ENCODE assay signal across 30 cellular contexts in genomic region chr1:110174961-110175360, GRCh38. TPM values are rescaled to one million over a fixed set of nuclear protein-coding genes. Genes with fewer than 3 reads are reported as not detected.
"Had no signal": no experiment of that assay in that cellular context is flagged by ENCODE, and none has a peak within 500 bp of the region (broad histone marks: within the 10 kb centered on the region; RNA-seq: fewer than 3 reads in every experiment).

No MANE protein-coding gene starts in this region.

- H3K27ac ChIP-seq: adrenal gland, coronary artery, neutrophil, pancreas, prostate gland, testis, transverse colon, VCaP had no signal

- H3K27ac Mint-ChIP-seq: activated naive CD8-positive, alpha-beta T cell; brain; natural killer cell treated with Interleukin-12 subunit alpha and Interleukin-12 subunit beta and Interleukin-15 and Interleukin-18, amount 100 ng/mL, for 72 hours had no signal

- H3K27me3 Mint-ChIP-seq: brain had no signal

- H3K36me3 Mint-ChIP-seq: activated naive CD8-positive, alpha-beta T cell; natural killer cell treated with Interleukin-12 subunit alpha and Interleukin-12 subunit beta and Interleukin-15 and Interleukin-18, amount 100 ng/mL, for 72 hours had no signal

- H3K27me3 ChIP-seq: dorsolateral prefrontal cortex, pancreas, testis, transverse colon had no signal

- H3K9me3 ChIP-seq: adrenal gland, neutrophil, pancreas, prostate gland, testis, transverse colon had no signal

- H3K4me1 ChIP-seq: adrenal gland, pancreas, prostate gland, testis, transverse colon had no signal

- DNase-seq: activated CD4-positive, alpha-beta T cell treated with anti-CD3 and anti-CD28 coated beads for 48 hours; activated CD4-positive, alpha-beta T cell treated with anti-CD3 and anti-CD28 coated beads, Interleukin-2, amount 50 U/mL, for 48 hours; activated CD8-positive, alpha-beta memory T cell treated with anti-CD3 and anti-CD28 coated beads for 24 hours; activated effector memory CD4-positive, alpha-beta T cell treated with Interleukin-2 at 50 U/mL for 16 hours; activated naive CD4-positive, alpha-beta T cell treated with Interleukin-2 at 50 U/mL for 16 hours; adrenal gland; aorta; dorsolateral prefrontal cortex; effector memory CD4-positive, alpha-beta T cell; erythroblast; head of caudate nucleus; hippocampal formation; left cardiac atrium; mammary epithelial cell; pancreas; stimulated activated CD4-positive, alpha-beta T cell treated with anti-CD3 and anti-CD28 coated beads, Interleukin-2, amount 100 ng/mL, for 48 hours; stimulated activated naive CD4-positive, alpha-beta T cell treated with Interleukin-2 at 50 U/mL for 16 hours; testis; transverse colon had no signal

- FAIRE-seq: keratinocyte, pancreas had no signal

- H3K4me3 ChIP-seq: adrenal gland, coronary artery, dorsolateral prefrontal cortex, pancreas, prostate gland, testis, transverse colon had no signal

- H3K36me3 ChIP-seq: adrenal gland, neutrophil, pancreas, prostate gland, transverse colon had no signal

- H3K9me3 Mint-ChIP-seq: natural killer cell treated with Interleukin-12 subunit alpha and Interleukin-12 subunit beta and Interleukin-15 and Interleukin-18, amount 100 ng/mL, for 72 hours had no signal

- ATAC-seq: activated CD4-positive, CD25-positive, alpha-beta regulatory T cell treated with anti-CD3 and anti-CD28 coated beads, Interleukin-2, amount 50 U/mL, for 24 hours; left cardiac atrium; natural killer cell treated with Interleukin-12 subunit alpha and Interleukin-12 subunit beta and Interleukin-15 and Interleukin-18, amount 100 ng/mL, for 72 hours; pancreas had no signal

- H3K4me3 Mint-ChIP-seq: activated naive CD8-positive, alpha-beta T cell; brain; natural killer cell treated with Interleukin-12 subunit alpha and Interleukin-12 subunit beta and Interleukin-15 and Interleukin-18, amount 100 ng/mL, for 72 hours had no signal

RNA-seq across cellular contexts. Expression of gene SLC6A17, which starts 24.7 kb away (rescaled TPM):
- total RNA-seq: liver; natural killer cell treated with Interleukin-12 subunit alpha and Interleukin-12 subunit beta and Interleukin-15 and Interleukin-18, amount 100 ng/mL, for 72 hours; T-helper 1 cell treated with Interleukin-12 subunit alpha and Interleukin-12 subunit beta and Interleukin-4 antibody, amounts not matched to agents 30 ng/mL and 1 ng/mL, for 36 hours had no signal
- polyA plus RNA-seq: liver had no signal
